Comparison of ENCODE assay signal across 19 cellular contexts in genomic region chr2:19838616-19839015, GRCh38.
DNase-seq lines count a peak whose midpoint lies in the region; ATAC-seq and TF ChIP-seq lines count a peak whose summit lies in the region.
"Had no signal": no experiment of that assay in that cellular context is flagged by ENCODE, and none has a peak within 500 bp of the region (broad histone marks: within the 10 kb centered on the region; RNA-seq: fewer than 3 reads in every experiment).

No MANE protein-coding gene starts in this region.

- H3K4me1 Mint-ChIP-seq in chondrocyte (ENCODE audit: low read depth) = peaks cover 34% of the 10 kb centered on the region
- H3K4me1 Mint-ChIP-seq in CD14-positive monocyte = no peaks in the 10 kb centered on the region
- H3K4me1 Mint-ChIP-seq: CD4-positive, CD25-positive, alpha-beta regulatory T cell had no signal

- peaks cover 2% of the 10 kb centered on the region for H3K36me3 Mint-ChIP-seq in chondrocyte (ENCODE audit: low read depth)
- no peaks in the 10 kb centered on the region for H3K36me3 Mint-ChIP-seq in CD14-positive monocyte
- H3K36me3 Mint-ChIP-seq: CD4-positive, CD25-positive, alpha-beta regulatory T cell; CD8-positive, alpha-beta T cell had no signal

- intact Hi-C loops in CD14-positive monocyte (cut with micrococcal nuclease) = no loop called here

- DNase-seq in RPMI7951 (ENCODE audit: low read depth) = peak; percentile 37
- no peak for DNase-seq in chondrocyte (ENCODE audit: low spot score)
- peak; percentile 49 for DNase-seq in fibroblast of peridontal ligament (ENCODE audit: extremely low read depth)
- DNase-seq in HuH-7 (ENCODE audit: low spot score) = no peak
- no peak for DNase-seq in CD14-positive monocyte (ENCODE audit: low spot score)
- no peak for DNase-seq in inferior parietal cortex (ENCODE audit: extremely low spot score)
- DNase-seq: C1 segment of cervical spinal cord; Caco-2; CD4-positive, CD25-positive, alpha-beta regulatory T cell; CD8-positive, alpha-beta T cell; DMS153; DND-41; EL; GDM1; GM23248; H7; HCEC 1CT had no signal

- H3K27me3 Mint-ChIP-seq in chondrocyte (ENCODE audit: low read depth) = no peaks in the 10 kb centered on the region
- H3K27me3 Mint-ChIP-seq in CD14-positive monocyte (ENCODE audit: low read depth in 3 of 3) = peaks cover 0 to 12% (median 2%) of the 10 kb centered on the region in 3 donors

- ATAC-seq in GM19395 (IDR thresholded peaks at IDR 0.05; ENCODE audit: unreplicated experiment) = no peak
- ATAC-seq: CD8-positive, alpha-beta T cell; GM12878 had no signal

- no peak overlapping the region for H3K4me3 Mint-ChIP-seq in chondrocyte (ENCODE audit: unreplicated experiment)
- H3K4me3 Mint-ChIP-seq in CD14-positive monocyte = no peak overlapping the region
- H3K4me3 Mint-ChIP-seq: CD4-positive, CD25-positive, alpha-beta regulatory T cell; CD8-positive, alpha-beta T cell had no signal

- TF ChIP-seq CTCF in chondrocyte (IDR thresholded peaks at IDR 0.05) (no peak), CD14-positive monocyte (IDR thresholded peaks at IDR 0.05) (no peak)

- peak overlapping the region; percentile 15 for H3K27ac Mint-ChIP-seq in chondrocyte (ENCODE audit: unreplicated experiment)
- H3K27ac Mint-ChIP-seq in CD14-positive monocyte = no peak overlapping the region
- H3K27ac Mint-ChIP-seq: CD4-positive, CD25-positive, alpha-beta regulatory T cell; CD8-positive, alpha-beta T cell had no signal

- H3K9me3 Mint-ChIP-seq in chondrocyte (ENCODE audit: low read depth) (no peaks in the 10 kb centered on the region), CD14-positive monocyte (peaks cover 0 to 8% (median 0%) of the 10 kb centered on the region in 7 donors)
- H3K9me3 Mint-ChIP-seq: CD8-positive, alpha-beta T cell had no signal

Comparison
In these comparisons a context has a peak if more than half of its experiments do, and no peak if none do; other contexts are left out.
1. DNase-seq: peak in RPMI7951 (single experiment) and fibroblast of peridontal ligament (single experiment); none in chondrocyte (single experiment), HuH-7 (single experiment), CD14-positive monocyte (single experiment) and inferior parietal cortex (single experiment).